ENCODE assay signal across 8 cellular contexts in genomic region chr15:61871926-61872522, GRCh38.
DNase-seq lines count a peak whose midpoint lies in the region; ATAC-seq and TF ChIP-seq lines count a peak whose summit lies in the region.

No MANE protein-coding gene starts in this region.

- H3K4me3 ChIP-seq in choroid plexus epithelial cell (ENCODE audit: low read depth, low read length) (no peak overlapping the region), osteoblast (ENCODE audit: insufficient read depth, low read length) (no peak overlapping the region)

- no peak overlapping the region for H2AFZ ChIP-seq in osteoblast (ENCODE audit: low read length)

- ATAC-seq in GM19328 (IDR thresholded peaks at IDR 0.05; ENCODE audit: unreplicated experiment) (no peak), HG02970 (IDR thresholded peaks at IDR 0.05; ENCODE audit: low FRiP score, unreplicated experiment) (no peak), HG02588 (IDR thresholded peaks at IDR 0.05; ENCODE audit: unreplicated experiment) (no peak)

- H3K27me3 ChIP-seq in osteoblast (ENCODE audit: insufficient read depth, low read length) = no peaks in the 10 kb centered on the region

- DNase-seq in NCI-H146 (lab: John Stamatoyannopoulos, UW) (peak; percentile 4), NCI-H146 treated with DMSO at 0.1 percent for 48 hours (lab: John Stamatoyannopoulos, UW; ENCODE audit: unreplicated experiment) (no peak), NCI-H2171 treated with DMSO at 0.1 percent for 48 hours (lab: John Stamatoyannopoulos, UW) (peak; percentile 56), choroid plexus epithelial cell (ENCODE audit: low read depth) (peak; percentile 50), osteoblast (ENCODE audit: insufficient read length, low spot score, missing footprints) (no peak)

- no peaks in the 10 kb centered on the region for H3K4me1 ChIP-seq in osteoblast (ENCODE audit: insufficient read depth, low read length)

- no peak overlapping the region for H3K4me2 ChIP-seq in osteoblast (ENCODE audit: insufficient read depth, low read length)

- H4K20me1 ChIP-seq in osteoblast (ENCODE audit: insufficient read depth, low read length) = no peaks in the 10 kb centered on the region

- no peaks in the 10 kb centered on the region for H3K9me3 ChIP-seq in osteoblast (ENCODE audit: low read depth, low read length)

- TF ChIP-seq CTCF in choroid plexus epithelial cell (conservative IDR thresholded peaks at IDR 0.05; ENCODE audit: low read depth, low read length) (peak; percentile 59), osteoblast (IDR thresholded peaks at IDR 0.05; ENCODE audit: extremely low read depth, low read depth, low read length) (peak; percentile 63)

- peaks cover 12% of the 10 kb centered on the region for H3K36me3 ChIP-seq in osteoblast (ENCODE audit: insufficient read depth, low read length)

- no peak overlapping the region for H3K27ac ChIP-seq in osteoblast (ENCODE audit: low read depth, low read length)

- no peaks in the 10 kb centered on the region for H3K79me2 ChIP-seq in osteoblast (ENCODE audit: insufficient read depth, low read length)

Comparison
In these comparisons a context has a peak if more than half of its experiments do, and no peak if none do; other contexts are left out.
1. DNase-seq: peak in NCI-H146 (single experiment), NCI-H2171 treated with DMSO at 0.1 percent for 48 hours (single experiment) and choroid plexus epithelial cell (single experiment); none in NCI-H146 treated with DMSO at 0.1 percent for 48 hours (single experiment) and osteoblast (single experiment).